19 cellular contexts compared by ENCODE assay signal in the genomic region with DNA sequence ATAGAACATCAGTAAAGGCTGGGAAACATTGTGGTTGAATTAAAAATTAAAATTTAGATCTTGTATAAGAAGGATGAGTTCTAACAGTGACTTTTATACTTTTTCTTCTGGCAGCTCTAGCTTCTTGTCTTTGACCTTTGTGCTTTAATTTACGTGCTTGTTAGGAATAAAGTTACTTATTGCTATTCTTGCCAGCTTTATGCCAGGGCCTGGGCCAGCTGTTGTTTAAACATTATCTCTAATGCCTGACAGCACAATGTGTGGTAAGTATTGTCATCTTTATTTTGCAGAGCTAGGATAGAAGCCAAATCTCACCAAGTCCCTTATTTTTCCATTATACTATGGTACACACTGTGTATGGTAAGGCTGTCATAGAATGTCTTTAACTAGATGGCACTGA.
"Had no signal": no experiment of that assay in that cellular context is flagged by ENCODE, and none has a peak within 500 bp of the region (broad histone marks: within the 10 kb centered on the region; RNA-seq: fewer than 3 reads in every experiment).

No MANE protein-coding gene starts in this region.

- H3K27ac ChIP-seq: adrenal gland, ascending aorta, heart right ventricle, upper lobe of left lung, WERI-Rb-1 had no signal

- H3K36me3 ChIP-seq: adrenal gland, ascending aorta, heart right ventricle, upper lobe of left lung, WERI-Rb-1 had no signal

- DNase-seq: activated CD4-positive, alpha-beta T cell treated with anti-CD3 and anti-CD28 coated beads for 48 hours; activated CD4-positive, alpha-beta T cell treated with anti-CD3 and anti-CD28 coated beads, Interleukin-2, amount 50 U/mL, for 48 hours; activated CD8-positive, alpha-beta memory T cell treated with anti-CD3 and anti-CD28 coated beads for 24 hours; activated effector memory CD4-positive, alpha-beta T cell treated with Interleukin-2 at 50 U/mL for 16 hours; activated naive CD4-positive, alpha-beta T cell treated with anti-CD3 and anti-CD28 coated beads for 36 hours; activated naive CD8-positive, alpha-beta T cell treated with anti-CD3 and anti-CD28 coated beads for 36 hours; adrenal gland; foreskin fibroblast; heart right ventricle; left ventricle myocardium superior; natural killer cell; right cardiac atrium; stimulated activated CD4-positive, alpha-beta T cell treated with anti-CD3 and anti-CD28 coated beads, Interleukin-4, amount 100 ng/mL, for 24 hours; T-helper 9 cell; upper lobe of left lung; WERI-Rb-1 had no signal

- FAIRE-seq: endothelial cell of umbilical vein, TTC549 had no signal

- H3K4me1 ChIP-seq: adrenal gland, ascending aorta, upper lobe of left lung had no signal

- H3K4me3 ChIP-seq: adrenal gland, ascending aorta, heart right ventricle, upper lobe of left lung had no signal

- H3K9me3 ChIP-seq: adrenal gland, ascending aorta, heart right ventricle, upper lobe of left lung had no signal
